In genomic region chr4:138114434-138114833, GRCh38 we compare ENCODE assay signal across 11 cellular contexts.
DNase-seq lines count a peak whose midpoint lies in the region; ATAC-seq and TF ChIP-seq lines count a peak whose summit lies in the region.
"Had no signal": no experiment of that assay in that cellular context is flagged by ENCODE, and none has a peak within 500 bp of the region (broad histone marks: within the 10 kb centered on the region; RNA-seq: fewer than 3 reads in every experiment).

No MANE protein-coding gene starts in this region.

- TF ChIP-seq POLR2A in right lobe of liver (IDR thresholded peaks at IDR 0.05): no peak

- DNase-seq in NOMO-1 (lab: John Stamatoyannopoulos, UW; ENCODE audit: unreplicated experiment in 2 of 2) (peak; percentile 11 to 76), NOMO-1 treated with dmso at 0.1 percent for 144 hours (lab: John Stamatoyannopoulos, UW; ENCODE audit: unreplicated experiment) (no peak), MV-4-11 (lab: John Stamatoyannopoulos, UW) (peak; percentile 60), osteoblast (ENCODE audit: insufficient read length, low spot score, missing footprints) (no peak), HUDEP-2 (lab: John Stamatoyannopoulos, UW; ENCODE audit: unreplicated experiment in 76 of 76) (no peak), NCI-H2029 treated with DMSO at 0.1 percent for 48 hours (lab: John Stamatoyannopoulos, UW) (no peak), right lobe of liver (no peak)
- DNase-seq: ACHN, hypothalamus had no signal

- H2AFZ ChIP-seq in osteoblast (ENCODE audit: low read length): peak overlapping the region; percentile 48

- no peaks in the 10 kb centered on the region for H3K79me2 ChIP-seq in osteoblast (ENCODE audit: insufficient read depth, low read length)

- H3K4me1 ChIP-seq in osteoblast (ENCODE audit: insufficient read depth, low read length) (peaks cover 3% of the 10 kb centered on the region), right lobe of liver (no peaks in the 10 kb centered on the region)

- H3K4me2 ChIP-seq in osteoblast (ENCODE audit: insufficient read depth, low read length): peak overlapping the region; percentile 41

- H3K27me3 ChIP-seq in osteoblast (ENCODE audit: insufficient read depth, low read length): no peaks in the 10 kb centered on the region
- no peaks in the 10 kb centered on the region for H3K27me3 ChIP-seq in right lobe of liver

- intact Hi-C loops in right lobe of liver (cut with DNase I): no loop called here

- H3K27ac ChIP-seq in osteoblast (ENCODE audit: low read depth, low read length): no peak overlapping the region
- no peak overlapping the region for H3K27ac ChIP-seq in right lobe of liver

- H3K36me3 ChIP-seq in osteoblast (ENCODE audit: insufficient read depth, low read length): no peaks in the 10 kb centered on the region
- H3K36me3 ChIP-seq in right lobe of liver: no peaks in the 10 kb centered on the region

- ATAC-seq in HG02798 (IDR thresholded peaks at IDR 0.05; ENCODE audit: poor library complexity, unreplicated experiment) (peak; percentile 99), right lobe of liver (no peak)
- ATAC-seq: sciatic nerve had no signal

- H3K4me3 ChIP-seq in osteoblast (ENCODE audit: insufficient read depth, low read length) (no peak overlapping the region), right lobe of liver (no peak overlapping the region)

- WGBS in right lobe of liver (ENCODE audit: insufficient coverage, low coverage, low lambda C conversion rate, missing lambda C conversion rate): 20% methylated on average over 1 of the region's 1 CpG

- no peaks in the 10 kb centered on the region for H3K9me3 ChIP-seq in osteoblast (ENCODE audit: low read depth, low read length)
- H3K9me3 ChIP-seq in right lobe of liver: no peaks in the 10 kb centered on the region

- TF ChIP-seq CTCF in osteoblast (IDR thresholded peaks at IDR 0.05; ENCODE audit: extremely low read depth, low read depth, low read length) (no peak), right lobe of liver (IDR thresholded peaks at IDR 0.05) (no peak)

- no peaks in the 10 kb centered on the region for H4K20me1 ChIP-seq in osteoblast (ENCODE audit: insufficient read depth, low read length)

Comparison
In these comparisons a context has a peak if more than half of its experiments do, and no peak if none do; other contexts are left out.
1. DNase-seq: peak in NOMO-1 (2 of 2) and MV-4-11 (single experiment); none in NOMO-1 treated with dmso at 0.1 percent for 144 hours (single experiment), osteoblast (single experiment), HUDEP-2 (0 of 76), NCI-H2029 treated with DMSO at 0.1 percent for 48 hours (single experiment) and right lobe of liver (0 of 3).